In the genomic region with DNA sequence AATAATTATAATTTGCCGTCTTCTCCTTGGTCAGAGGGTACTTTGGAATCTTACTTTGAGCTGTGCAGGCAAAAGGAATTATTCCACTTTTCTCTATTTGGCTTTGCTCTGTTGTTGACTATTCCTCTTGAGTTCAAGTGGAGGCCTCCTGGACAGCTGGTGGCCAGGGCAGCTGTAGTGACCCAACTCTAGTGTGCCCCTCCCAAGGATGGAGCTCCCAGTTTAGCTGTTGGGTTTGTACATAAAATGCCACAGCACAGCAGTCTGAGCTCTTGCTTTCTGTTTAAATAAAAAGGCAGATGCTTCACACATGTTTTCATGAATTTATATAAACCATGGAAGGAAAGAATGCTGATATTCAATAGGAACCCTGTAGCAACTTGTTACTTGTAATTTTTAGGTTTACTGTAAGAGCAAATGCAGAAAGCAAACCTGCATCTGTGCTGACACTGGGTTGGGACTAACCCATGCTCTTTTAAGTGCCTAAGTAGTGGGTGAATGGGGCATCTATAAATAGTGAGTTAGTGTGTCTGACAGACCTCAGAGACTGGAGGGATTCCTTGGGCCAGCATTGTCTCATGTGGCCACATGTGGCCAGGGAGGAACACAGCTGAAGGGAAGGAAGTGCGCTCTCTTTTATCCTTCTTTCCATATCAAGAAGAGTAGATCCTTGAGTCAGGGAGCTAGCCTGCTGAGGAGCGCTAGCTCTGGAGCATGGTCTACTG, we compare ENCODE assay signal across 1 cellular context.
TF ChIP-seq lines count a peak whose summit lies in the region.

No MANE protein-coding gene starts in this region.

TF ChIP-seq in GM12878, 131 proteins besides CTCF, POLR2A, EP300 and RAD21:
- TF ChIP-seq GABPA (IDR thresholded peaks at IDR 0.05; ENCODE audit: low read depth) = no peak
- TF ChIP-seq ATF7 (IDR thresholded peaks at IDR 0.05; ENCODE audit: low read depth) = no peak
- TF ChIP-seq SIN3A (IDR thresholded peaks at IDR 0.05; ENCODE audit: low read depth, low read length) = no peak
- TF ChIP-seq ESRRA (IDR thresholded peaks at IDR 0.05; ENCODE audit: low read length) = no peak
- TF ChIP-seq EZH2 (IDR thresholded peaks at IDR 0.05; ENCODE audit: borderline replicate concordance, control insufficient read depth, low read depth, low read length) = no peak
- TF ChIP-seq, protein P1, sequence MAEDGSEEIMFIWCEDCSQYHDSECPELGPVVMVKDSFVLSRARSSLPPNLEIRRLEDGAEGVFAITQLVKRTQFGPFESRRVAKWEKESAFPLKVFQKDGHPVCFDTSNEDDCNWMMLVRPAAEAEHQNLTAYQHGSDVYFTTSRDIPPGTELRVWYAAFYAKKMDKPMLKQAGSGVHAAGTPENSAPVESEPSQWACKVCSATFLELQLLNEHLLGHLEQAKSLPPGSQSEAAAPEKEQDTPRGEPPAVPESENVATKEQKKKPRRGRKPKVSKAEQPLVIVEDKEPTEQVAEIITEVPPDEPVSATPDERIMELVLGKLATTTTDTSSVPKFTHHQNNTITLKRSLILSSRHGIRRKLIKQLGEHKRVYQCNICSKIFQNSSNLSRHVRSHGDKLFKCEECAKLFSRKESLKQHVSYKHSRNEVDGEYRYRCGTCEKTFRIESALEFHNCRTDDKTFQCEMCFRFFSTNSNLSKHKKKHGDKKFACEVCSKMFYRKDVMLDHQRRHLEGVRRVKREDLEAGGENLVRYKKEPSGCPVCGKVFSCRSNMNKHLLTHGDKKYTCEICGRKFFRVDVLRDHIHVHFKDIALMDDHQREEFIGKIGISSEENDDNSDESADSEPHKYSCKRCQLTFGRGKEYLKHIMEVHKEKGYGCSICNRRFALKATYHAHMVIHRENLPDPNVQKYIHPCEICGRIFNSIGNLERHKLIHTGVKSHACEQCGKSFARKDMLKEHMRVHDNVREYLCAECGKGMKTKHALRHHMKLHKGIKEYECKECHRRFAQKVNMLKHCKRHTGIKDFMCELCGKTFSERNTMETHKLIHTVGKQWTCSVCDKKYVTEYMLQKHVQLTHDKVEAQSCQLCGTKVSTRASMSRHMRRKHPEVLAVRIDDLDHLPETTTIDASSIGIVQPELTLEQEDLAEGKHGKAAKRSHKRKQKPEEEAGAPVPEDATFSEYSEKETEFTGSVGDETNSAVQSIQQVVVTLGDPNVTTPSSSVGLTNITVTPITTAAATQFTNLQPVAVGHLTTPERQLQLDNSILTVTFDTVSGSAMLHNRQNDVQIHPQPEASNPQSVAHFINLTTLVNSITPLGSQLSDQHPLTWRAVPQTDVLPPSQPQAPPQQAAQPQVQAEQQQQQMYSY (CRISPR knock-in tag; IDR thresholded peaks at IDR 0.05) = no peak
- no peak for TF ChIP-seq TCF3 (IDR thresholded peaks at IDR 0.05; ENCODE audit: borderline replicate concordance, insufficient read depth, low read depth, low read length)
- TF ChIP-seq YY1 (IDR thresholded peaks at IDR 0.05; ENCODE audit: low read depth, low read length) = no peak
- TF ChIP-seq, protein P2, sequence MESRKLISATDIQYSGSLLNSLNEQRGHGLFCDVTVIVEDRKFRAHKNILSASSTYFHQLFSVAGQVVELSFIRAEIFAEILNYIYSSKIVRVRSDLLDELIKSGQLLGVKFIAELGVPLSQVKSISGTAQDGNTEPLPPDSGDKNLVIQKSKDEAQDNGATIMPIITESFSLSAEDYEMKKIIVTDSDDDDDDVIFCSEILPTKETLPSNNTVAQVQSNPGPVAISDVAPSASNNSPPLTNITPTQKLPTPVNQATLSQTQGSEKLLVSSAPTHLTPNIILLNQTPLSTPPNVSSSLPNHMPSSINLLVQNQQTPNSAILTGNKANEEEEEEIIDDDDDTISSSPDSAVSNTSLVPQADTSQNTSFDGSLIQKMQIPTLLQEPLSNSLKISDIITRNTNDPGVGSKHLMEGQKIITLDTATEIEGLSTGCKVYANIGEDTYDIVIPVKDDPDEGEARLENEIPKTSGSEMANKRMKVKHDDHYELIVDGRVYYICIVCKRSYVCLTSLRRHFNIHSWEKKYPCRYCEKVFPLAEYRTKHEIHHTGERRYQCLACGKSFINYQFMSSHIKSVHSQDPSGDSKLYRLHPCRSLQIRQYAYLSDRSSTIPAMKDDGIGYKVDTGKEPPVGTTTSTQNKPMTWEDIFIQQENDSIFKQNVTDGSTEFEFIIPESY (IDR thresholded peaks at IDR 0.05) = no peak
- TF ChIP-seq MTA3 (IDR thresholded peaks at IDR 0.05; ENCODE audit: borderline replicate concordance, low read length) = no peak
- TF ChIP-seq TBL1XR1 (IDR thresholded peaks at IDR 0.05; ENCODE audit: low read depth, low read length) = no peak
- no peak for TF ChIP-seq KAT2A (conservative IDR thresholded peaks at IDR 0.05; ENCODE audit: control insufficient read depth, low read depth, low read length)
- no peak for TF ChIP-seq YBX1 (IDR thresholded peaks at IDR 0.05)
- TF ChIP-seq, protein P3, sequence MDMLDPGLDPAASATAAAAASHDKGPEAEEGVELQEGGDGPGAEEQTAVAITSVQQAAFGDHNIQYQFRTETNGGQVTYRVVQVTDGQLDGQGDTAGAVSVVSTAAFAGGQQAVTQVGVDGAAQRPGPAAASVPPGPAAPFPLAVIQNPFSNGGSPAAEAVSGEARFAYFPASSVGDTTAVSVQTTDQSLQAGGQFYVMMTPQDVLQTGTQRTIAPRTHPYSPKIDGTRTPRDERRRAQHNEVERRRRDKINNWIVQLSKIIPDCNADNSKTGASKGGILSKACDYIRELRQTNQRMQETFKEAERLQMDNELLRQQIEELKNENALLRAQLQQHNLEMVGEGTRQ (IDR thresholded peaks at IDR 0.05; ENCODE audit: borderline replicate concordance, low read depth, low read length) = no peak
- TF ChIP-seq ZNF24 (IDR thresholded peaks at IDR 0.05) = no peak
- no peak for TF ChIP-seq SMAD5 (IDR thresholded peaks at IDR 0.05; ENCODE audit: low read depth)
- no peak for TF ChIP-seq TARDBP (IDR thresholded peaks at IDR 0.05; ENCODE audit: borderline replicate concordance)
- TF ChIP-seq NBN (IDR thresholded peaks at IDR 0.05) = no peak
- TF ChIP-seq ZNF274 (IDR thresholded peaks at IDR 0.05; ENCODE audit: insufficient read depth, insufficient read length) = no peak
- TF ChIP-seq, protein P4, sequence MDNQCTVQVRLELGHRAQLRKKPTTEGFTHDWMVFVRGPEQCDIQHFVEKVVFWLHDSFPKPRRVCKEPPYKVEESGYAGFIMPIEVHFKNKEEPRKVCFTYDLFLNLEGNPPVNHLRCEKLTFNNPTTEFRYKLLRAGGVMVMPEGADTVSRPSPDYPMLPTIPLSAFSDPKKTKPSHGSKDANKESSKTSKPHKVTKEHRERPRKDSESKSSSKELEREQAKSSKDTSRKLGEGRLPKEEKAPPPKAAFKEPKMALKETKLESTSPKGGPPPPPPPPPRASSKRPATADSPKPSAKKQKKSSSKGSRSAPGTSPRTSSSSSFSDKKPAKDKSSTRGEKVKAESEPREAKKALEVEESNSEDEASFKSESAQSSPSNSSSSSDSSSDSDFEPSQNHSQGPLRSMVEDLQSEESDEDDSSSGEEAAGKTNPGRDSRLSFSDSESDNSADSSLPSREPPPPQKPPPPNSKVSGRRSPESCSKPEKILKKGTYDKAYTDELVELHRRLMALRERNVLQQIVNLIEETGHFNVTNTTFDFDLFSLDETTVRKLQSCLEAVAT (IDR thresholded peaks at IDR 0.05) = no peak
